ENCODE assay signal across 10 cellular contexts in the genomic region with DNA sequence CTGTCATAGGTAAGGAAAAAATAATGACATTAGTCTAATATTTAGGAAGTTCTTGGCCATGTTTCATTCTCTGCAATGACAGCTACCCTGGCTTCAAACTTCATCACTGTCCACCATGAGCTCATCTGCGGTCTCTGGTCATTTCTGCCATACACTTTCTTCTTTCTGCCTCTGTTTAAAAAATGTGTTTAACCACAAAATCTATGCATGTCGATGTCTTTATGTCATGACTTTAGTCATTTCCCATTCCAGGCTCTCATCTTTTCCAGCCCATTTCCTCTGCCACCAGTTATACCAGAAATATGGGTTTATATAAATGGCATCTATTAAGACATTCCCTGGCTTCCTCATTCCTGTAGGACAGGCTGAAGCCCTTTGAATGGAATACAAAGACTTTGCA.
A peak's percentile ranks its signal among the peaks of the same experiment; 100 is the strongest.
DNase-seq lines count a peak whose midpoint lies in the region; ATAC-seq, FAIRE-seq and TF ChIP-seq lines count a peak whose summit lies in the region.
"Had no signal": no experiment of that assay in that cellular context is flagged by ENCODE, and none has a peak within 500 bp of the region (broad histone marks: within the 10 kb centered on the region; RNA-seq: fewer than 3 reads in every experiment).

No MANE protein-coding gene starts in this region.

- TF ChIP-seq CTCF in Loucy (conservative IDR thresholded peaks at IDR 0.05; ENCODE audit: low read length) (no peak), bronchial epithelial cell (IDR thresholded peaks at IDR 0.05; ENCODE audit: insufficient read depth, low read length, severe bottlenecking) (no peak)

- H3K4me1 ChIP-seq in Loucy (ENCODE audit: insufficient read depth, low read length, poor library complexity, severe bottlenecking), result peaks cover 52% of the 10 kb centered on the region

- peaks cover 46 to 60% (median 50%) of the 10 kb centered on the region in 3 donors for H3K4me1 Mint-ChIP-seq in naive B cell

- H3K4me2 ChIP-seq in Loucy (ENCODE audit: low read depth, low read length, poor library complexity, severe bottlenecking), result peak overlapping the region; percentile 71

- no peaks in the 10 kb centered on the region for H3K9me2 ChIP-seq in Loucy (replicated peaks; ENCODE audit: low read depth, low read length)

- peak; percentile 82 for DNase-seq in Daoy (ENCODE audit: low read depth)
- DNase-seq in bronchial epithelial cell (ENCODE audit: low read depth), result peak; percentile 95
- no peak for DNase-seq in naive B cell
- DNase-seq in NCI-H1048 (lab: John Stamatoyannopoulos, UW), result no peak
- DNase-seq in hippocampal formation (lab: John Stamatoyannopoulos, UW), result no peak
- no peak for DNase-seq in putamen (ENCODE audit: low spot score)
- DNase-seq: NCI-H1694 had no signal

- ATAC-seq in naive B cell (ENCODE audit: low read depth in 2 of 2), result no peak
- ATAC-seq in HG03460 (IDR thresholded peaks at IDR 0.05; ENCODE audit: unreplicated experiment), result no peak

- H3K4me3 ChIP-seq in Loucy (ENCODE audit: low read length, poor library complexity, severe bottlenecking) (peak overlapping the region; percentile 65), bronchial epithelial cell (ENCODE audit: low read depth, low read length) (no peak overlapping the region)
- H3K4me3 ChIP-seq: coronary artery had no signal

- H3K4me3 Mint-ChIP-seq in naive B cell, result peak overlapping the region in 4 of 8 donors; percentile 24 to 78 (median 56)

- H3K27ac Mint-ChIP-seq in naive B cell, result peak overlapping the region; percentile 49 to 90 (median 82)

- no peaks in the 10 kb centered on the region for H3K36me3 Mint-ChIP-seq in naive B cell

- peaks cover 4% of the 10 kb centered on the region for H3F3A ChIP-seq in Loucy (ENCODE audit: low read depth)

- H3K27me3 ChIP-seq in Loucy (ENCODE audit: insufficient read depth, low read length, poor library complexity, severe bottlenecking) (no peaks in the 10 kb centered on the region), bronchial epithelial cell (ENCODE audit: control insufficient read depth, insufficient read depth, low read length) (no peaks in the 10 kb centered on the region)

- H3K36me3 ChIP-seq in Loucy (ENCODE audit: insufficient read depth, low read length) (no peaks in the 10 kb centered on the region), bronchial epithelial cell (ENCODE audit: control insufficient read depth, insufficient read depth, low read length) (no peaks in the 10 kb centered on the region)

- H3K9ac ChIP-seq in Loucy (ENCODE audit: low read depth, low read length, poor library complexity, severe bottlenecking), result peak overlapping the region; percentile 72

- H3K9me3 ChIP-seq in Loucy (ENCODE audit: insufficient read depth, low read depth, low read length), result no peaks in the 10 kb centered on the region

- no peak for FAIRE-seq in bronchial epithelial cell (lab: Jason Lieb, UNC)

- no peaks in the 10 kb centered on the region for H4K20me1 ChIP-seq in Loucy (ENCODE audit: insufficient read depth, low read length, poor library complexity, severe bottlenecking)

- no peaks in the 10 kb centered on the region for H3K79me2 ChIP-seq in Loucy (ENCODE audit: insufficient read depth, low read length)

- no peaks in the 10 kb centered on the region for H3K27me3 Mint-ChIP-seq in naive B cell

- H3K9me3 Mint-ChIP-seq in naive B cell, result peaks cover 0 to 3% (median 0%) of the 10 kb centered on the region in 7 donors

- no peak overlapping the region for H2AFZ ChIP-seq in Loucy (ENCODE audit: low read length)

Comparison
In these comparisons a context has a peak if more than half of its experiments do, and no peak if none do; other contexts are left out.
1. DNase-seq: peak in Daoy (single experiment) and bronchial epithelial cell (single experiment); none in naive B cell (single experiment), NCI-H1048 (single experiment), hippocampal formation (0 of 2) and putamen (single experiment).